24 cellular contexts compared by ENCODE assay signal in the genomic region with DNA sequence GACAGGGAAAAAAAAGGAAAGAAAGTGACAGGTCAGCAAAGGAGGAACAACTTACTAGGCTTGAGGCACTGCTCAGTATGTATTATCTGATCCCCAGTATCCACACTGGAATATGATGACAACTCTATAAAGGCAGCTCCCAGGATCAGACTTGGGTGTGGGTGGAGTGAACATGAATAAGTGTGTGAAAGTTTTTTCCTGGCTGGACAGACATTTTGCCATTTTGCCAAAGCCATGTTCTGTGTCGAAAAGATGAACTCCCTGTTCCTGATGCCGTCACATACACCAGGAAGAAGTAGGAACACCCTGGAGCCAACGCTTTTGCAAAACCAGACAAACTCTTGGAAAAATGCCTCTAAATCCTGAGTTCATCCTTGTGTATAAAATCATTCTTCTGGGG.
A peak's percentile ranks its signal among the peaks of the same experiment; 100 is the strongest.
DNase-seq lines count a peak whose midpoint lies in the region; ATAC-seq lines count a peak whose summit lies in the region.
"Had no signal": no experiment of that assay in that cellular context is flagged by ENCODE, and none has a peak within 500 bp of the region (broad histone marks: within the 10 kb centered on the region; RNA-seq: fewer than 3 reads in every experiment).

No MANE protein-coding gene starts in this region.

- no peak overlapping the region for H3K4me3 Mint-ChIP-seq in activated CD8-positive, alpha-beta T cell treated with anti-CD3 and anti-CD28 coated beads, Interleukin-2, amount 10 ng/mL, durations not matched to agents 7 days and 5 days
- H3K4me3 Mint-ChIP-seq: activated CD4-positive, alpha-beta memory T cell treated with anti-CD3 and anti-CD28 coated beads for 36 hours; activated naive CD4-positive, alpha-beta T cell treated with anti-CD3 and anti-CD28 coated beads, Interleukin-2, amount 10 ng/mL, durations not matched to agents 7 days and 5 days; naive thymus-derived CD4-positive, alpha-beta T cell had no signal

- H3K9me3 Mint-ChIP-seq in activated CD8-positive, alpha-beta T cell treated with anti-CD3 and anti-CD28 coated beads, Interleukin-2, amount 10 ng/mL, durations not matched to agents 7 days and 5 days (ENCODE audit: insufficient read depth): no peaks in the 10 kb centered on the region
- H3K9me3 Mint-ChIP-seq: activated CD4-positive, alpha-beta memory T cell treated with anti-CD3 and anti-CD28 coated beads for 36 hours had no signal

- no peaks in the 10 kb centered on the region for H3K36me3 Mint-ChIP-seq in activated CD8-positive, alpha-beta T cell treated with anti-CD3 and anti-CD28 coated beads, Interleukin-2, amount 10 ng/mL, durations not matched to agents 7 days and 5 days (ENCODE audit: low read depth)
- H3K36me3 Mint-ChIP-seq: activated CD4-positive, alpha-beta memory T cell treated with anti-CD3 and anti-CD28 coated beads for 36 hours; activated naive CD4-positive, alpha-beta T cell treated with anti-CD3 and anti-CD28 coated beads, Interleukin-2, amount 10 ng/mL, durations not matched to agents 7 days and 5 days; naive thymus-derived CD4-positive, alpha-beta T cell had no signal

- intact Hi-C loops in left cardiac atrium (cut with DNase I): loop anchor here in 1 of 2 donors (10.0 kb wide), 1 partner anchor 235 kb away; no protein-coding TSS in a partner anchor
- intact Hi-C loops in sciatic nerve (cut with DNase I): no loop called here

- CTCF ChIA-PET in activated CD8-positive, alpha-beta T cell treated with anti-CD3 and anti-CD28 coated beads, Interleukin-2, amount 10 ng/mL, durations not matched to agents 7 days and 5 days (lab: Charles Lee): no interaction called here

- no peaks in the 10 kb centered on the region for H3K27me3 Mint-ChIP-seq in activated CD8-positive, alpha-beta T cell treated with anti-CD3 and anti-CD28 coated beads, Interleukin-2, amount 10 ng/mL, durations not matched to agents 7 days and 5 days (ENCODE audit: low read depth)
- H3K27me3 Mint-ChIP-seq: activated CD4-positive, alpha-beta memory T cell treated with anti-CD3 and anti-CD28 coated beads for 36 hours; activated naive CD4-positive, alpha-beta T cell treated with anti-CD3 and anti-CD28 coated beads, Interleukin-2, amount 10 ng/mL, durations not matched to agents 7 days and 5 days; naive thymus-derived CD4-positive, alpha-beta T cell had no signal

- no peaks in the 10 kb centered on the region for H3K4me1 Mint-ChIP-seq in activated CD8-positive, alpha-beta T cell treated with anti-CD3 and anti-CD28 coated beads, Interleukin-2, amount 10 ng/mL, durations not matched to agents 7 days and 5 days (ENCODE audit: low read depth)
- H3K4me1 Mint-ChIP-seq: activated naive CD4-positive, alpha-beta T cell treated with anti-CD3 and anti-CD28 coated beads, Interleukin-2, amount 10 ng/mL, durations not matched to agents 7 days and 5 days; naive thymus-derived CD4-positive, alpha-beta T cell had no signal

- POLR2A ChIA-PET in activated CD8-positive, alpha-beta T cell treated with anti-CD3 and anti-CD28 coated beads, Interleukin-2, amount 10 ng/mL, durations not matched to agents 7 days and 5 days (lab: Charles Lee): no interaction called here

- H3K27ac Mint-ChIP-seq in activated CD8-positive, alpha-beta T cell treated with anti-CD3 and anti-CD28 coated beads, Interleukin-2, amount 10 ng/mL, durations not matched to agents 7 days and 5 days: no peak overlapping the region
- H3K27ac Mint-ChIP-seq: activated CD4-positive, alpha-beta memory T cell treated with anti-CD3 and anti-CD28 coated beads for 36 hours; activated naive CD4-positive, alpha-beta T cell treated with anti-CD3 and anti-CD28 coated beads, Interleukin-2, amount 10 ng/mL, durations not matched to agents 7 days and 5 days; naive thymus-derived CD4-positive, alpha-beta T cell had no signal

- DNase-seq in fibroblast of gingiva (ENCODE audit: low read depth) (peak; percentile 24), left cardiac atrium (peak; percentile 29), sciatic nerve (ENCODE audit: low spot score) (no peak), ureter (ENCODE audit: low spot score) (peak; percentile 49), NCI-H526 treated with DMSO at 0.1 percent for 48 hours (lab: John Stamatoyannopoulos, UW) (no peak)
- no peak for DNase-seq in activated CD8-positive, alpha-beta T cell treated with anti-CD3 and anti-CD28 coated beads, Interleukin-2, amount 10 ng/mL, durations not matched to agents 7 days and 5 days
- DNase-seq: activated CD4-positive, alpha-beta memory T cell treated with anti-CD3 and anti-CD28 coated beads for 36 hours; activated CD4-positive, CD25-positive, alpha-beta regulatory T cell treated with anti-CD3 and anti-CD28 coated beads, Interleukin-2, amount 50 U/mL, for 72 hours; activated CD8-positive, alpha-beta memory T cell treated with anti-CD3 and anti-CD28 coated beads, Interleukin-2, amount 50 U/mL, for 48 hours; activated naive CD4-positive, alpha-beta T cell treated with anti-CD3 and anti-CD28 coated beads, Interleukin-2, amount 10 ng/mL, durations not matched to agents 7 days and 5 days; amniotic stem cell; COR-L47; esophagus squamous epithelium; glutamatergic neuron; midbrain; naive thymus-derived CD4-positive, alpha-beta T cell; NCI-H1417 treated with DMSO at 0.1 percent for 48 hours; NCI-H748 treated with DMSO at 0.1 percent for 48 hours; SHP77 treated with DMSO at 0.1 percent for 48 hours; small intestine; stimulated activated naive CD8-positive, alpha-beta T cell treated with anti-CD3 and anti-CD28 coated beads, Interleukin-15, Interleukin-2, amounts not matched to agents 100 U/mL and 50 U/mL, for 24 hours; transverse colon had no signal

- ATAC-seq in left cardiac atrium (peak; percentile 86 to 93), sciatic nerve (peak; percentile 79), HG02870 (IDR thresholded peaks at IDR 0.05; ENCODE audit: unreplicated experiment) (no peak)
- no peak for ATAC-seq in activated CD8-positive, alpha-beta T cell treated with anti-CD3 and anti-CD28 coated beads, Interleukin-2, amount 10 ng/mL, durations not matched to agents 7 days and 5 days
- ATAC-seq: HCT116; naive thymus-derived CD4-positive, alpha-beta T cell; stimulated activated naive CD8-positive, alpha-beta T cell treated with anti-CD3 and anti-CD28 coated beads, Interleukin-15, Interleukin-2, amounts not matched to agents 100 U/mL and 50 U/mL, for 24 hours had no signal

Comparison
In these comparisons a context has a peak if more than half of its experiments do, and no peak if none do; other contexts are left out.
1. DNase-seq: peak in fibroblast of gingiva (single experiment), left cardiac atrium (single experiment) and ureter (single experiment); none in sciatic nerve (single experiment), activated CD8-positive, alpha-beta T cell treated with anti-CD3 and anti-CD28 coated beads, Interleukin-2, amount 10 ng/mL, durations not matched to agents 7 days and 5 days (single experiment) and NCI-H526 treated with DMSO at 0.1 percent for 48 hours (single experiment).
2. ATAC-seq: peak in left cardiac atrium (2 of 2) and sciatic nerve (single experiment); none in activated CD8-positive, alpha-beta T cell treated with anti-CD3 and anti-CD28 coated beads, Interleukin-2, amount 10 ng/mL, durations not matched to agents 7 days and 5 days (single experiment) and HG02870 (single experiment).